In genomic region chr9:34723141-34723540, GRCh38 we compare ENCODE assay signal across 11 cellular contexts. TPM values are rescaled to one million over a fixed set of nuclear protein-coding genes. Genes with fewer than 3 reads are reported as not detected.
"Had no signal": no experiment of that assay in that cellular context is flagged by ENCODE, and none has a peak within 500 bp of the region (broad histone marks: within the 10 kb centered on the region; RNA-seq: fewer than 3 reads in every experiment).

No MANE protein-coding gene starts in this region.

- H3K36me3 ChIP-seq: HAP-1 had no signal

- H3K4me3 ChIP-seq: GM23248, GM23338, HAP-1 had no signal

- FAIRE-seq: H1, H54 had no signal

- DNase-seq: GM23248, GOT3, H7, H9, HCEC 1CT, HFFc6 had no signal

RNA-seq across cellular contexts. Expression of gene CCL21, which starts 13.2 kb away (rescaled TPM):
- total RNA-seq: GM23248, GM23338, H1, H4, H7, H9, HFFc6 had no signal

RNA-seq across cellular contexts. Expression of gene CCL19, which starts 32.1 kb away (rescaled TPM):
- total RNA-seq: GM23248, GM23338, H1, H4, H7, H9, HFFc6 had no signal
